Comparison of ENCODE assay signal across 9 cellular contexts in genomic region chr1:21779613-21780521, GRCh38. TPM values are rescaled to one million over a fixed set of nuclear protein-coding genes. Genes with fewer than 3 reads are reported as not detected.
DNase-seq lines count a peak whose midpoint lies in the region; ATAC-seq and TF ChIP-seq lines count a peak whose summit lies in the region.
"Had no signal": no experiment of that assay in that cellular context is flagged by ENCODE, and none has a peak within 500 bp of the region (broad histone marks: within the 10 kb centered on the region; RNA-seq: fewer than 3 reads in every experiment).

No MANE protein-coding gene starts in this region.

- H3K36me3 ChIP-seq in trophoblast cell (ENCODE audit: control insufficient read depth in 1 of 2, insufficient read depth in 2 of 2, low read length in 2 of 2) (no peaks in the 10 kb centered on the region), MG63 (no peaks in the 10 kb centered on the region; the same call in 1 of the 2 replicates), SJCRH30 (0 out of 2 replicates have a peak, but pooled peaks cover 4% of the 10 kb centered on the region)

- H3K4me1 ChIP-seq in trophoblast cell (ENCODE audit: control insufficient read depth in 1 of 2, insufficient read depth in 2 of 2, low read length in 2 of 2), result peaks cover 3 to 4% of the 10 kb centered on the region in 2 experiments
- H3K4me1 ChIP-seq in SJCRH30, result peaks cover 6% of the 10 kb centered on the region; the same call in 1 of the 2 replicates

- H2BK120ac ChIP-seq in trophoblast cell (ENCODE audit: insufficient read depth, low read length, poor library complexity), result no peak overlapping the region

- H3K4me2 ChIP-seq in trophoblast cell (ENCODE audit: low read length), result no peak overlapping the region

- H3K4me3 ChIP-seq in GM12865 (ENCODE audit: low read depth, low read length) (peak overlapping the region; percentile 100), trophoblast cell (ENCODE audit: low read depth, low read length) (no peak overlapping the region), MG63 (no peak overlapping the region), SJCRH30 (no peak overlapping the region)

- H3K79me2 ChIP-seq in trophoblast cell (ENCODE audit: control insufficient read depth, insufficient read depth, low read length, poor library complexity), result peaks cover 28% of the 10 kb centered on the region

- no peak overlapping the region for H4K8ac ChIP-seq in trophoblast cell (ENCODE audit: low read depth, low read length)

- no peak overlapping the region for H2BK5ac ChIP-seq in trophoblast cell (ENCODE audit: low read depth, low read length, poor library complexity)

- H3K27me3 Mint-ChIP-seq in activated T-cell treated with anti-CD3 and anti-CD28 coated beads, Interleukin-2, amount 50 U/mL, for 24 hours, result no peaks in the 10 kb centered on the region

- H3K27me3 ChIP-seq in trophoblast cell (ENCODE audit: insufficient read depth, low read length), result no peaks in the 10 kb centered on the region
- no peaks in the 10 kb centered on the region for H3K27me3 ChIP-seq in MG63
- H3K27me3 ChIP-seq in SJCRH30, result no peaks in the 10 kb centered on the region

- peaks cover 13% of the 10 kb centered on the region for H3K79me1 ChIP-seq in trophoblast cell (ENCODE audit: low read length)

- H3K27ac ChIP-seq in trophoblast cell (ENCODE audit: low read depth, low read length) (no peak overlapping the region), SJCRH30 (no peak overlapping the region)
- H3K27ac ChIP-seq: epithelial cell of prostate had no signal

- WGBS in trophoblast cell (ENCODE audit: extremely low coverage, insufficient coverage, insufficient read length), result no CpG with 5 or more reads among the region's 12 CpGs

- H3K36me3 Mint-ChIP-seq in activated T-cell treated with anti-CD3 and anti-CD28 coated beads, Interleukin-2, amount 50 U/mL, for 24 hours (ENCODE audit: low read depth), result peaks cover 44% of the 10 kb centered on the region

- H3K23ac ChIP-seq in trophoblast cell (ENCODE audit: low read length), result no peak overlapping the region

- H3K9me3 ChIP-seq in trophoblast cell (ENCODE audit: insufficient read depth, low read depth, low read length) (no peaks in the 10 kb centered on the region), MG63 (no peaks in the 10 kb centered on the region), SJCRH30 (replicated peaks) (no peaks in the 10 kb centered on the region)

- ATAC-seq in HG02981 (IDR thresholded peaks at IDR 0.05; ENCODE audit: unreplicated experiment), result peak; percentile 31

- no peak overlapping the region for H3K18ac ChIP-seq in trophoblast cell (ENCODE audit: low read length)

- H4K91ac ChIP-seq in trophoblast cell (ENCODE audit: low read depth, low read length), result no peak overlapping the region

- H4K12ac ChIP-seq in trophoblast cell (ENCODE audit: low read depth, low read length), result no peak overlapping the region

- H2BK12ac ChIP-seq in trophoblast cell (ENCODE audit: low read length), result no peak overlapping the region

- H2AK5ac ChIP-seq in trophoblast cell (ENCODE audit: low read length), result no peak overlapping the region

- peaks cover 59% of the 10 kb centered on the region for H3K4me1 Mint-ChIP-seq in activated T-cell treated with anti-CD3 and anti-CD28 coated beads, Interleukin-2, amount 50 U/mL, for 24 hours (ENCODE audit: low read depth)

- peaks cover 2% of the 10 kb centered on the region for H3K9me3 Mint-ChIP-seq in activated T-cell treated with anti-CD3 and anti-CD28 coated beads, Interleukin-2, amount 50 U/mL, for 24 hours

- H2AFZ ChIP-seq in trophoblast cell (ENCODE audit: insufficient read depth, low read length, poor library complexity), result no peak overlapping the region

- H3K27ac Mint-ChIP-seq in activated T-cell treated with anti-CD3 and anti-CD28 coated beads, Interleukin-2, amount 50 U/mL, for 24 hours, result peak overlapping the region; percentile 99

- peak overlapping the region; percentile 87 for H3K4me3 Mint-ChIP-seq in activated T-cell treated with anti-CD3 and anti-CD28 coated beads, Interleukin-2, amount 50 U/mL, for 24 hours

- no peak overlapping the region for H3K9ac ChIP-seq in trophoblast cell (ENCODE audit: low read length)

- peak overlapping the region; percentile 90 for H3K4ac ChIP-seq in trophoblast cell (ENCODE audit: low read depth, low read length)

- H3K14ac ChIP-seq in trophoblast cell (ENCODE audit: low read length), result no peak overlapping the region

- DNase-seq in GM12865 (ENCODE audit: low read depth) (peak; percentile 96), trophoblast cell (no peak), MG63 (no peak), cortex of kidney (lab: John Stamatoyannopoulos, UW) (no peak), GM03348 (ENCODE audit: low spot score) (no peak), SJCRH30 (no peak)
- no peak for DNase-seq in activated T-cell treated with anti-CD3 and anti-CD28 coated beads, Interleukin-2, amount 50 U/mL, for 24 hours

- TF ChIP-seq CTCF in GM12865 (IDR thresholded peaks at IDR 0.05; ENCODE audit: insufficient read depth, low read depth, low read length, missing control alignments), result no peak

RNA-seq across cellular contexts. Expression of gene USP48, which starts 3.1 kb away (rescaled TPM):
- 37.7 and 38.4 TPM in 2 replicates for polyA plus RNA-seq in trophoblast cell (2013)
- total RNA-seq in MG63 (2014; rRNA removed; shearing (Covaris generic); ENCODE audit: low replicate concordance), result 18.7 and 32.8 TPM in 2 replicates
- 51.4 and 60.9 TPM in 2 replicates for total RNA-seq in SJCRH30 (2014; rRNA removed; shearing (Covaris generic))

RNA-seq across cellular contexts. Expression of gene LDLRAD2, which starts 32.2 kb away (rescaled TPM):
- polyA plus RNA-seq in trophoblast cell (2013), result 0.08 and 0.10 TPM in 2 replicates
- total RNA-seq in MG63 (2014; rRNA removed; shearing (Covaris generic); ENCODE audit: low replicate concordance), result not detected in 2 replicates
- total RNA-seq in SJCRH30 (2014; rRNA removed; shearing (Covaris generic)), result 0.04 TPM in 1 of 2 replicates, not detected in the other
